ENCODE assay signal across 1 cellular context in genomic region chr1:97920832-97921571, GRCh38.
TF ChIP-seq lines count a peak whose summit lies in the region.

DPYD (minus strand) TSS chr1:97921034; CDS start chr1:97920922, 112 bp downstream.

TF ChIP-seq in HepG2, 621 proteins besides CTCF, POLR2A, EP300 and RAD21 (continued from another document):
- TF ChIP-seq, protein P1, sequence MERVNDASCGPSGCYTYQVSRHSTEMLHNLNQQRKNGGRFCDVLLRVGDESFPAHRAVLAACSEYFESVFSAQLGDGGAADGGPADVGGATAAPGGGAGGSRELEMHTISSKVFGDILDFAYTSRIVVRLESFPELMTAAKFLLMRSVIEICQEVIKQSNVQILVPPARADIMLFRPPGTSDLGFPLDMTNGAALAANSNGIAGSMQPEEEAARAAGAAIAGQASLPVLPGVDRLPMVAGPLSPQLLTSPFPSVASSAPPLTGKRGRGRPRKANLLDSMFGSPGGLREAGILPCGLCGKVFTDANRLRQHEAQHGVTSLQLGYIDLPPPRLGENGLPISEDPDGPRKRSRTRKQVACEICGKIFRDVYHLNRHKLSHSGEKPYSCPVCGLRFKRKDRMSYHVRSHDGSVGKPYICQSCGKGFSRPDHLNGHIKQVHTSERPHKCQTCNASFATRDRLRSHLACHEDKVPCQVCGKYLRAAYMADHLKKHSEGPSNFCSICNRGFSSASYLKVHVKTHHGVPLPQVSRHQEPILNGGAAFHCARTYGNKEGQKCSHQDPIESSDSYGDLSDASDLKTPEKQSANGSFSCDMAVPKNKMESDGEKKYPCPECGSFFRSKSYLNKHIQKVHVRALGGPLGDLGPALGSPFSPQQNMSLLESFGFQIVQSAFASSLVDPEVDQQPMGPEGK (CRISPR knock-in tag; IDR thresholded peaks at IDR 0.05), result peak; percentile 57; the same call in 1 of the 2 replicates
- TF ChIP-seq ZNF230 (CRISPR knock-in tag; IDR thresholded peaks at IDR 0.05) (no peak), ETS1 (CRISPR knock-in tag; IDR thresholded peaks at IDR 0.05) (no peak), ZNF501 (CRISPR knock-in tag; IDR thresholded peaks at IDR 0.05) (peak; percentile 34; the same call in 1 of the 2 replicates), SIN3B (IDR thresholded peaks at IDR 0.05; ENCODE audit: low read length) (no peak), AKAP8 (CRISPR knock-in tag; IDR thresholded peaks at IDR 0.05) (no peak), NKX3-1 (CRISPR knock-in tag; IDR thresholded peaks at IDR 0.05) (no peak), HDAC1 (CRISPR knock-in tag; IDR thresholded peaks at IDR 0.05) (no peak), GATAD2A (CRISPR knock-in tag; IDR thresholded peaks at IDR 0.05) (no peak)
- TF ChIP-seq, protein P2, sequence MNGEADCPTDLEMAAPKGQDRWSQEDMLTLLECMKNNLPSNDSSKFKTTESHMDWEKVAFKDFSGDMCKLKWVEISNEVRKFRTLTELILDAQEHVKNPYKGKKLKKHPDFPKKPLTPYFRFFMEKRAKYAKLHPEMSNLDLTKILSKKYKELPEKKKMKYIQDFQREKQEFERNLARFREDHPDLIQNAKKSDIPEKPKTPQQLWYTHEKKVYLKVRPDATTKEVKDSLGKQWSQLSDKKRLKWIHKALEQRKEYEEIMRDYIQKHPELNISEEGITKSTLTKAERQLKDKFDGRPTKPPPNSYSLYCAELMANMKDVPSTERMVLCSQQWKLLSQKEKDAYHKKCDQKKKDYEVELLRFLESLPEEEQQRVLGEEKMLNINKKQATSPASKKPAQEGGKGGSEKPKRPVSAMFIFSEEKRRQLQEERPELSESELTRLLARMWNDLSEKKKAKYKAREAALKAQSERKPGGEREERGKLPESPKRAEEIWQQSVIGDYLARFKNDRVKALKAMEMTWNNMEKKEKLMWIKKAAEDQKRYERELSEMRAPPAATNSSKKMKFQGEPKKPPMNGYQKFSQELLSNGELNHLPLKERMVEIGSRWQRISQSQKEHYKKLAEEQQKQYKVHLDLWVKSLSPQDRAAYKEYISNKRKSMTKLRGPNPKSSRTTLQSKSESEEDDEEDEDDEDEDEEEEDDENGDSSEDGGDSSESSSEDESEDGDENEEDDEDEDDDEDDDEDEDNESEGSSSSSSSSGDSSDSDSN (CRISPR knock-in tag; IDR thresholded peaks at IDR 0.05), result peak; percentile 72; the same call in 1 of the 2 replicates
TF ChIP-seq in HepG2: peak in this region for 47.
